Comparison of ENCODE assay signal across 14 cellular contexts in the genomic region with DNA sequence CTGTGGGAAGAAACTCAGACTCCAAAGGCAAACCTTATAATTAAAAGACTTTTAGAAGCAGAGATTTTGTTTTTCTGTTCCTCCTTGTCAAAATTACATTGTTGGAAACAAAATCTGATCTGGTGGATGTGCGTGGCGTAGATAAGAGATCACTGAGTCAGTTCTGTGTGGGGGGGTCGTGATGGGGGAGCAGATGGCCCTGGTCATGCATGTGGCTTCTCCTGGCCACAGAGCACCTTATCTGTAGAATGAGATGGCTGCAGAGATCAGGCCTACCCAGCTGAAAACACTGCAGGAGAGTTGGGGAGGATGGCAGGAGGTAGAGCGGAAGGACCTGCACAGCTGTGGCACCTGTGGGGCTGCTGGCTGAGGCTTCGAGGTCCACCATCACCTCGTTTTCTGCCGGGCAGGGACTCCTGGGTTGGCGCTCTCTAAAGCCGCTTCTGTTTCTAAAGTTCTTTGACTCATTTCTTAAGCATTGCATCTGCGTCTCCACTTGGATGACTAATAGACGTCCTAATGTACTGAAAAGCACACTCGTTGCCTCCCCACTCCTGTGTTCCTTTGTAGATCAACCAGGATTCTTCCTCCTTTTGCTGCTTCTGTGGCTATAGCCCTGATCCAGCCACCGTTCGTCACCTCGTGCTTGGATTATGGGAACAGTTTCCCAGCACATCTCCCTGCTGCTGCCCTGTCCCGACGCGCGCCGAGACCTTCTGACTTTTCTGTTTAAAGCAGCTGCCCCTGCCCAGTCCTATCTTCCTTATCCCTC.
DNase-seq lines count a peak whose midpoint lies in the region; ATAC-seq, FAIRE-seq and TF ChIP-seq lines count a peak whose summit lies in the region.
"Had no signal": no experiment of that assay in that cellular context is flagged by ENCODE, and none has a peak within 500 bp of the region (broad histone marks: within the 10 kb centered on the region; RNA-seq: fewer than 3 reads in every experiment).

No MANE protein-coding gene starts in this region.

- no peak overlapping the region for H3K14ac ChIP-seq in mesenchymal stem cell (ENCODE audit: low read length in 2 of 2)

- H3K4me1 ChIP-seq in mesenchymal stem cell (ENCODE audit: control insufficient read depth, insufficient read depth, low read depth, low read length), result peaks cover 43% of the 10 kb centered on the region

- H3K9me3 ChIP-seq in MG63 (no peaks in the 10 kb centered on the region), mesenchymal stem cell (ENCODE audit: control insufficient read depth, low read length) (no peaks in the 10 kb centered on the region)
- H3K9me3 ChIP-seq: neutrophil had no signal

- H4K8ac ChIP-seq in mesenchymal stem cell (ENCODE audit: low read length), result peak overlapping the region; percentile 82

- H3K36me3 ChIP-seq in MG63 (no peaks in the 10 kb centered on the region), bronchial epithelial cell (ENCODE audit: control insufficient read depth, insufficient read depth, low read length) (no peaks in the 10 kb centered on the region), mesenchymal stem cell (ENCODE audit: control insufficient read depth in 1 of 2, insufficient read depth in 2 of 2, low read depth in 1 of 2, low read length in 2 of 2) (peaks cover 0 to 13% of the 10 kb centered on the region in 2 experiments)
- H3K36me3 ChIP-seq: cardiac muscle cell, neutrophil had no signal

- peak; percentile 96 for FAIRE-seq in bronchial epithelial cell (lab: Jason Lieb, UNC)
- FAIRE-seq: HepG2 had no signal

- H3K23ac ChIP-seq in mesenchymal stem cell (ENCODE audit: low read length in 2 of 2), result no peak overlapping the region

- 11% methylated on average over 20 of the region's 20 CpGs for WGBS in mesenchymal stem cell

- peaks cover 41% of the 10 kb centered on the region for H3K79me1 ChIP-seq in mesenchymal stem cell (replicated peaks; ENCODE audit: low read length, poor library complexity, severe bottlenecking)

- ATAC-seq in HG03108 (IDR thresholded peaks at IDR 0.05; ENCODE audit: unreplicated experiment), result no peak
- no peak for ATAC-seq in HG03469 (IDR thresholded peaks at IDR 0.05; ENCODE audit: unreplicated experiment)
- ATAC-seq: CD8-positive, alpha-beta T cell; HepG2 had no signal

- peak overlapping the region; percentile 46 for H2AFZ ChIP-seq in mesenchymal stem cell (ENCODE audit: low read depth, low read length)

- H3K27me3 ChIP-seq in MG63, result no peaks in the 10 kb centered on the region
- H3K27me3 ChIP-seq in bronchial epithelial cell (ENCODE audit: control insufficient read depth, insufficient read depth, low read length), result no peaks in the 10 kb centered on the region
- no peaks in the 10 kb centered on the region for H3K27me3 ChIP-seq in mesenchymal stem cell (ENCODE audit: control insufficient read depth in 1 of 2, insufficient read depth in 1 of 2, low read length in 2 of 2)
- H3K27me3 ChIP-seq: cardiac muscle cell had no signal

- peak overlapping the region; percentile 34 for H2BK5ac ChIP-seq in mesenchymal stem cell (ENCODE audit: low read depth, low read length, poor library complexity, severe bottlenecking)

- H2BK15ac ChIP-seq in mesenchymal stem cell (ENCODE audit: low read depth, poor library complexity, severe bottlenecking), result no peak overlapping the region

- H3K4me3 ChIP-seq in AG09309 (ENCODE audit: control insufficient read depth, low read depth, low read length) (no peak overlapping the region), MG63 (no peak overlapping the region), bronchial epithelial cell (ENCODE audit: low read depth, low read length) (no peak overlapping the region), mesenchymal stem cell (ENCODE audit: insufficient read depth in 1 of 2, low read depth in 1 of 2, low read length in 2 of 2) (no peak overlapping the region)
- H3K4me3 ChIP-seq: cardiac muscle cell had no signal

- H2AK5ac ChIP-seq in mesenchymal stem cell (ENCODE audit: low read length, severe bottlenecking), result peak overlapping the region; percentile 82

- H3K18ac ChIP-seq in mesenchymal stem cell (ENCODE audit: low read depth in 1 of 2, low read length in 2 of 2), result peak overlapping the region; percentile 84

- TF ChIP-seq CTCF in AG09309 (IDR thresholded peaks at IDR 0.05; ENCODE audit: control insufficient read depth, insufficient read depth, low read depth, low read length, missing control alignments), result no peak
- no peak for TF ChIP-seq CTCF in bronchial epithelial cell (IDR thresholded peaks at IDR 0.05; ENCODE audit: insufficient read depth, low read length, severe bottlenecking)

- peak overlapping the region; percentile 4 to 35 for H3K4ac ChIP-seq in mesenchymal stem cell (ENCODE audit: low read depth in 1 of 2, low read length in 2 of 2)

- peak overlapping the region; percentile 91 to 92 for H2BK12ac ChIP-seq in mesenchymal stem cell (ENCODE audit: low read length in 2 of 2)

- peak overlapping the region; percentile 77 for H4K91ac ChIP-seq in mesenchymal stem cell (ENCODE audit: low read length)

- H2BK120ac ChIP-seq in mesenchymal stem cell (ENCODE audit: low read depth, low read length), result peak overlapping the region; percentile 66

- no peak overlapping the region for H3K9ac ChIP-seq in mesenchymal stem cell (ENCODE audit: low read length)

- DNase-seq in AG09309 (ENCODE audit: low read depth), result peak; percentile 66
- DNase-seq in MG63, result peak; percentile 37
- DNase-seq in bronchial epithelial cell (ENCODE audit: low read depth), result peak; percentile 91
- peak; percentile 97 for DNase-seq in mesenchymal stem cell
- no peak for DNase-seq in activated CD8-positive, alpha-beta memory T cell treated with anti-CD3 and anti-CD28 coated beads for 24 hours
- DNase-seq in SHP77 treated with DMSO at 0.1 percent for 48 hours (lab: John Stamatoyannopoulos, UW), result no peak
- DNase-seq: CD8-positive, alpha-beta T cell; NCI-H2227 treated with DMSO at 0.1 percent for 48 hours; T-helper 1 cell had no signal

- H3K27ac ChIP-seq in mesenchymal stem cell (ENCODE audit: low read length, poor library complexity, severe bottlenecking), result peak overlapping the region; percentile 95
- H3K27ac ChIP-seq: cardiac muscle cell, neutrophil had no signal

- peak overlapping the region; percentile 45 for H3K4me2 ChIP-seq in mesenchymal stem cell (ENCODE audit: low read length, poor library complexity, severe bottlenecking)

Comparison
In these comparisons a context has a peak if more than half of its experiments do, and no peak if none do; other contexts are left out.
1. DNase-seq: peak in AG09309 (single experiment), MG63 (single experiment), bronchial epithelial cell (single experiment) and mesenchymal stem cell (single experiment); none in activated CD8-positive, alpha-beta memory T cell treated with anti-CD3 and anti-CD28 coated beads for 24 hours (single experiment) and SHP77 treated with DMSO at 0.1 percent for 48 hours (single experiment).